13 cellular contexts compared by ENCODE assay signal in the genomic region with DNA sequence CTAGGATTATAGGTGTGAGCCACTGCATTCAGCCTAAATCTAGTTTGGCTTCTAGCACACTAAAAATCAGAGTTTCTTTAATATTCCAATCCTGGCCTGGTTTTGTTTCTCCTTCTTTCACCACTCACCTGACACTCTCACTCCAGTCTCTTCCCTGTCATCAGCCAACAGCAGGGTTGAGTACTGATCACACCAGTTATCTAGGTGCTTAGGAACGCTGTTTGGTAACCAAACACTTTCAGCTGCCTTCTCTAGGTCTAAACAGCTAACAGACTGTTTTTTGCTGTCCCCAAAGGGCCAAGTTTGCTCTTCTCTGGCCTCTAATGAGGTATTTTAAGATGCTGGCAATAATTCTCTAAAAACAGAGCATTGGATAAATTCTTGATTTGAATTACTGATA. TPM values are rescaled to one million over a fixed set of nuclear protein-coding genes. Genes with fewer than 3 reads are reported as not detected.
A peak's percentile ranks its signal among the peaks of the same experiment; 100 is the strongest.
DNase-seq lines count a peak whose midpoint lies in the region; ATAC-seq and TF ChIP-seq lines count a peak whose summit lies in the region.
"Had no signal": no experiment of that assay in that cellular context is flagged by ENCODE, and none has a peak within 500 bp of the region (broad histone marks: within the 10 kb centered on the region; RNA-seq: fewer than 3 reads in every experiment).

No MANE protein-coding gene starts in this region.

- H3K27ac Mint-ChIP-seq in activated naive CD8-positive, alpha-beta T cell treated with anti-CD3 and anti-CD28 coated beads, Interleukin-2, amount 50 U/mL, for 24 hours, result no peak overlapping the region
- H3K27ac Mint-ChIP-seq: brain had no signal

- H3K9me3 Mint-ChIP-seq in activated naive CD8-positive, alpha-beta T cell treated with anti-CD3 and anti-CD28 coated beads, Interleukin-2, amount 50 U/mL, for 24 hours, result no peaks in the 10 kb centered on the region
- H3K9me3 Mint-ChIP-seq: brain had no signal

- intact Hi-C loops in left ventricle myocardium inferior (cut with micrococcal nuclease), result no loop called here

- peak in 1 of 2 donors; percentile 18 for DNase-seq in cardiac muscle cell (ENCODE audit: low read depth in 1 of 2, low spot score in 1 of 2)
- no peak for DNase-seq in left ventricle myocardium inferior
- DNase-seq in activated naive CD8-positive, alpha-beta T cell treated with anti-CD3 and anti-CD28 coated beads, Interleukin-2, amount 50 U/mL, for 24 hours, result no peak
- DNase-seq in T-helper 9 cell, result no peak
- no peak for DNase-seq in NOMO-1 treated with dmso at 0.1 percent for 144 hours (lab: John Stamatoyannopoulos, UW; ENCODE audit: unreplicated experiment)
- DNase-seq in GF-D8 (lab: John Stamatoyannopoulos, UW), result no peak
- DNase-seq: activated T-cell treated with anti-CD3 and anti-CD28 coated beads, Interleukin-2, amount 50 U/mL, for 1 hour; NCI-H1092 treated with DMSO at 0.1 percent for 48 hours; T1000 had no signal

- no peak for TF ChIP-seq CTCF in cardiac muscle cell (IDR thresholded peaks at IDR 0.05; ENCODE audit: low read depth, low read length)
- TF ChIP-seq CTCF in left ventricle myocardium inferior (IDR thresholded peaks at IDR 0.05; ENCODE audit: borderline replicate concordance), result no peak

- H3K36me3 ChIP-seq in cardiac muscle cell (no peaks in the 10 kb centered on the region), left ventricle myocardium inferior (no peaks in the 10 kb centered on the region)
- H3K36me3 ChIP-seq: thoracic aorta had no signal

- ATAC-seq in HG03342 (IDR thresholded peaks at IDR 0.05; ENCODE audit: unreplicated experiment) (peak; percentile 58), HG03520 (IDR thresholded peaks at IDR 0.05; ENCODE audit: unreplicated experiment) (no peak)
- ATAC-seq in activated naive CD8-positive, alpha-beta T cell treated with anti-CD3 and anti-CD28 coated beads, Interleukin-2, amount 50 U/mL, for 24 hours, result no peak

- peak overlapping the region; percentile 25 for H3K27ac ChIP-seq in cardiac muscle cell
- no peak overlapping the region for H3K27ac ChIP-seq in left ventricle myocardium inferior (replicated peaks)
- H3K27ac ChIP-seq: thoracic aorta had no signal

- peaks cover 20% of the 10 kb centered on the region for H3K4me1 Mint-ChIP-seq in activated naive CD8-positive, alpha-beta T cell treated with anti-CD3 and anti-CD28 coated beads, Interleukin-2, amount 50 U/mL, for 24 hours
- H3K4me1 Mint-ChIP-seq: brain had no signal

- peak overlapping the region; percentile 46 for H3K4me3 Mint-ChIP-seq in activated naive CD8-positive, alpha-beta T cell treated with anti-CD3 and anti-CD28 coated beads, Interleukin-2, amount 50 U/mL, for 24 hours
- H3K4me3 Mint-ChIP-seq: brain had no signal

- H3K27me3 ChIP-seq in cardiac muscle cell (no peaks in the 10 kb centered on the region), left ventricle myocardium inferior (ENCODE audit: low read depth) (peaks cover 4% of the 10 kb centered on the region)

- H3K4me1 ChIP-seq in cardiac muscle cell (ENCODE audit: low read depth) (peaks cover 8% of the 10 kb centered on the region), left ventricle myocardium inferior (peaks cover 9% of the 10 kb centered on the region)

- H3K4me3 ChIP-seq in cardiac muscle cell (no peak overlapping the region), left ventricle myocardium inferior (no peak overlapping the region)
- H3K4me3 ChIP-seq: thoracic aorta had no signal

- H3K27me3 Mint-ChIP-seq in activated naive CD8-positive, alpha-beta T cell treated with anti-CD3 and anti-CD28 coated beads, Interleukin-2, amount 50 U/mL, for 24 hours, result peaks cover 40% of the 10 kb centered on the region

- H3K36me3 Mint-ChIP-seq in activated naive CD8-positive, alpha-beta T cell treated with anti-CD3 and anti-CD28 coated beads, Interleukin-2, amount 50 U/mL, for 24 hours (ENCODE audit: low read depth), result no peaks in the 10 kb centered on the region
- H3K36me3 Mint-ChIP-seq: brain had no signal

- H3K9me3 ChIP-seq in cardiac muscle cell (ENCODE audit: low read depth) (no peaks in the 10 kb centered on the region), left ventricle myocardium inferior (replicated peaks) (no peaks in the 10 kb centered on the region)
- H3K9me3 ChIP-seq: thoracic aorta had no signal

RNA-seq across cellular contexts. Expression of a gene that starts 17.7 kb away (rescaled TPM):
- 5.5 and 5.6 TPM in 2 replicates for total RNA-seq in cardiac muscle cell
- 1.2 and 3.7 TPM in 2 replicates for polyA plus RNA-seq in cardiac muscle cell
- 3.8 TPM for total RNA-seq in left ventricle myocardium inferior
